ENCODE assay signal across 1 cellular context in the genomic region with DNA sequence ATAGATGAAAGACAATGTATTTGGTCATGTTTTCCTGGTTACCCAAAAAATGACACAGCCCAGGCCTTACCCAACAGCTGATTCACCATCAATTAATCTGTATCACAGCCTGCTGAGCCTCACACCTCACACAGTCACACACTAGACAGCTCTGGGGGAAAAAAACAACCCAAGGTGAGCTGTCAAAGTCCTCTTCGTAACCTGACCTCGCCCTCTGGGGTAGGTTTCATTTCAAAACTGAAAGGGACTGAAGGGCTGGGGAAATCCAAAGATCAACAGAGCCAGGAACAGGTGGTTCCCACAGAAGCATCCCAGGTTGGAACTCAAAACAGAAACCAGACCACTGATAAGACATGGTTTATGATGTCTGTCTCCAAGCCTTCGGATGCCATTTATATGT.
TF ChIP-seq lines count a peak whose summit lies in the region.

No MANE protein-coding gene starts in this region.

TF ChIP-seq in HepG2, 621 proteins besides CTCF, POLR2A, EP300 and RAD21 (continued from another document and continues in another):
- TF ChIP-seq, protein P1, sequence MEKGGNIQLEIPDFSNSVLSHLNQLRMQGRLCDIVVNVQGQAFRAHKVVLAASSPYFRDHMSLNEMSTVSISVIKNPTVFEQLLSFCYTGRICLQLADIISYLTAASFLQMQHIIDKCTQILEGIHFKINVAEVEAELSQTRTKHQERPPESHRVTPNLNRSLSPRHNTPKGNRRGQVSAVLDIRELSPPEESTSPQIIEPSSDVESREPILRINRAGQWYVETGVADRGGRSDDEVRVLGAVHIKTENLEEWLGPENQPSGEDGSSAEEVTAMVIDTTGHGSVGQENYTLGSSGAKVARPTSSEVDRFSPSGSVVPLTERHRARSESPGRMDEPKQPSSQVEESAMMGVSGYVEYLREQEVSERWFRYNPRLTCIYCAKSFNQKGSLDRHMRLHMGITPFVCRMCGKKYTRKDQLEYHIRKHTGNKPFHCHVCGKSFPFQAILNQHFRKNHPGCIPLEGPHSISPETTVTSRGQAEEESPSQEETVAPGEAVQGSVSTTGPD (CRISPR knock-in tag; IDR thresholded peaks at IDR 0.05), result no peak
- TF ChIP-seq SP140L (CRISPR knock-in tag; IDR thresholded peaks at IDR 0.05; ENCODE audit: borderline replicate concordance) (no peak), ZNF331 (CRISPR knock-in tag; IDR thresholded peaks at IDR 0.05) (no peak), ZNF780A (CRISPR knock-in tag; IDR thresholded peaks at IDR 0.05) (no peak), CHCHD3 (CRISPR knock-in tag; IDR thresholded peaks at IDR 0.05) (no peak), ZNF253 (CRISPR knock-in tag; IDR thresholded peaks at IDR 0.05; ENCODE audit: borderline replicate concordance) (no peak), PCBP2 (optimal IDR thresholded peaks at IDR 0.05; ENCODE audit: low read depth, low read length, poor library complexity, severe bottlenecking) (no peak), THAP11 (CRISPR knock-in tag; IDR thresholded peaks at IDR 0.05) (no peak), NFIC (IDR thresholded peaks at IDR 0.05; ENCODE audit: low read length) (no peak), FOXA1 (IDR thresholded peaks at IDR 0.05) (no peak), FOXA1 (CRISPR knock-in tag; IDR thresholded peaks at IDR 0.05) (peak; percentile 48), PHF5A (CRISPR knock-in tag; IDR thresholded peaks at IDR 0.05; ENCODE audit: low read depth, unreplicated experiment) (no peak), ZNF737 (CRISPR knock-in tag; IDR thresholded peaks at IDR 0.05; ENCODE audit: borderline replicate concordance) (no peak), FOXC1 (CRISPR knock-in tag; IDR thresholded peaks at IDR 0.05; ENCODE audit: borderline replicate concordance) (no peak), PAWR (CRISPR knock-in tag; IDR thresholded peaks at IDR 0.05; ENCODE audit: borderline replicate concordance) (no peak), NCOR1 (IDR thresholded peaks at IDR 0.05; ENCODE audit: borderline replicate concordance, low read length) (peak; percentile 62; the same call in 1 of the 2 replicates), SOX6 (IDR thresholded peaks at IDR 0.05) (no peak), SOX6 (CRISPR knock-in tag; IDR thresholded peaks at IDR 0.05) (peak; percentile 65), NAIF1 (CRISPR knock-in tag; IDR thresholded peaks at IDR 0.05; ENCODE audit: borderline replicate concordance) (no peak), NCOA2 (CRISPR knock-in tag; IDR thresholded peaks at IDR 0.05) (peak; percentile 20; the same call in 1 of the 2 replicates), SRSF4 (IDR thresholded peaks at IDR 0.05; ENCODE audit: low read depth, low read length, poor library complexity, severe bottlenecking) (no peak), ONECUT2 (CRISPR knock-in tag; IDR thresholded peaks at IDR 0.05) (no peak), ZSCAN12 (CRISPR knock-in tag; IDR thresholded peaks at IDR 0.05) (no peak), ZNF329 (CRISPR knock-in tag; IDR thresholded peaks at IDR 0.05; ENCODE audit: low read depth) (no peak), NKX3-1 (CRISPR knock-in tag; IDR thresholded peaks at IDR 0.05) (no peak), SIN3B (IDR thresholded peaks at IDR 0.05; ENCODE audit: low read length) (no peak), JARID2 (CRISPR knock-in tag; IDR thresholded peaks at IDR 0.05; ENCODE audit: insufficient replicate concordance) (no peak), ZNF790 (CRISPR knock-in tag; IDR thresholded peaks at IDR 0.05; ENCODE audit: borderline replicate concordance) (no peak), PAX8 (CRISPR knock-in tag; IDR thresholded peaks at IDR 0.05; ENCODE audit: borderline replicate concordance) (no peak), GABPB1 (CRISPR knock-in tag; IDR thresholded peaks at IDR 0.05) (no peak), MED13 (CRISPR knock-in tag; IDR thresholded peaks at IDR 0.05) (no peak), ZNF337 (CRISPR knock-in tag; IDR thresholded peaks at IDR 0.05; ENCODE audit: borderline replicate concordance, low read depth) (no peak), ZNF20 (CRISPR knock-in tag; IDR thresholded peaks at IDR 0.05) (no peak), NFKB2 (CRISPR knock-in tag; IDR thresholded peaks at IDR 0.05; ENCODE audit: borderline replicate concordance) (no peak), ZNF768 (CRISPR knock-in tag; IDR thresholded peaks at IDR 0.05) (no peak), ZNF678 (CRISPR knock-in tag; IDR thresholded peaks at IDR 0.05) (no peak)
- TF ChIP-seq, protein P2, sequence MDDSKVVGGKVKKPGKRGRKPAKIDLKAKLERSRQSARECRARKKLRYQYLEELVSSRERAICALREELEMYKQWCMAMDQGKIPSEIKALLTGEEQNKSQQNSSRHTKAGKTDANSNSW (CRISPR knock-in tag; IDR thresholded peaks at IDR 0.05; ENCODE audit: borderline replicate concordance), result no peak
- TF ChIP-seq, protein P3, sequence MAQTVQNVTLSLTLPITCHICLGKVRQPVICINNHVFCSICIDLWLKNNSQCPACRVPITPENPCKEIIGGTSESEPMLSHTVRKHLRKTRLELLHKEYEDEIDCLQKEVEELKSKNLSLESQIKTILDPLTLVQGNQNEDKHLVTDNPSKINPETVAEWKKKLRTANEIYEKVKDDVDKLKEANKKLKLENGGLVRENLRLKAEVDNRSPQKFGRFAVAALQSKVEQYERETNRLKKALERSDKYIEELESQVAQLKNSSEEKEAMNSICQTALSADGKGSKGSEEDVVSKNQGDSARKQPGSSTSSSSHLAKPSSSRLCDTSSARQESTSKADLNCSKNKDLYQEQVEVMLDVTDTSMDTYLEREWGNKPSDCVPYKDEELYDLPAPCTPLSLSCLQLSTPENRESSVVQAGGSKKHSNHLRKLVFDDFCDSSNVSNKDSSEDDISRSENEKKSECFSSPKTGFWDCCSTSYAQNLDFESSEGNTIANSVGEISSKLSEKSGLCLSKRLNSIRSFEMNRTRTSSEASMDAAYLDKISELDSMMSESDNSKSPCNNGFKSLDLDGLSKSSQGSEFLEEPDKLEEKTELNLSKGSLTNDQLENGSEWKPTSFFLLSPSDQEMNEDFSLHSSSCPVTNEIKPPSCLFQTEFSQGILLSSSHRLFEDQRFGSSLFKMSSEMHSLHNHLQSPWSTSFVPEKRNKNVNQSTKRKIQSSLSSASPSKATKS (CRISPR knock-in tag; IDR thresholded peaks at IDR 0.05), result no peak
- TF ChIP-seq, protein P4, sequence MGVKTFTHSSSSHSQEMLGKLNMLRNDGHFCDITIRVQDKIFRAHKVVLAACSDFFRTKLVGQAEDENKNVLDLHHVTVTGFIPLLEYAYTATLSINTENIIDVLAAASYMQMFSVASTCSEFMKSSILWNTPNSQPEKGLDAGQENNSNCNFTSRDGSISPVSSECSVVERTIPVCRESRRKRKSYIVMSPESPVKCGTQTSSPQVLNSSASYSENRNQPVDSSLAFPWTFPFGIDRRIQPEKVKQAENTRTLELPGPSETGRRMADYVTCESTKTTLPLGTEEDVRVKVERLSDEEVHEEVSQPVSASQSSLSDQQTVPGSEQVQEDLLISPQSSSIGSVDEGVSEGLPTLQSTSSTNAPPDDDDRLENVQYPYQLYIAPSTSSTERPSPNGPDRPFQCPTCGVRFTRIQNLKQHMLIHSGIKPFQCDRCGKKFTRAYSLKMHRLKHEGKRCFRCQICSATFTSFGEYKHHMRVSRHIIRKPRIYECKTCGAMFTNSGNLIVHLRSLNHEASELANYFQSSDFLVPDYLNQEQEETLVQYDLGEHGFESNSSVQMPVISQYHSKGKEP (CRISPR knock-in tag; IDR thresholded peaks at IDR 0.05), result no peak
- TF ChIP-seq, protein P5, sequence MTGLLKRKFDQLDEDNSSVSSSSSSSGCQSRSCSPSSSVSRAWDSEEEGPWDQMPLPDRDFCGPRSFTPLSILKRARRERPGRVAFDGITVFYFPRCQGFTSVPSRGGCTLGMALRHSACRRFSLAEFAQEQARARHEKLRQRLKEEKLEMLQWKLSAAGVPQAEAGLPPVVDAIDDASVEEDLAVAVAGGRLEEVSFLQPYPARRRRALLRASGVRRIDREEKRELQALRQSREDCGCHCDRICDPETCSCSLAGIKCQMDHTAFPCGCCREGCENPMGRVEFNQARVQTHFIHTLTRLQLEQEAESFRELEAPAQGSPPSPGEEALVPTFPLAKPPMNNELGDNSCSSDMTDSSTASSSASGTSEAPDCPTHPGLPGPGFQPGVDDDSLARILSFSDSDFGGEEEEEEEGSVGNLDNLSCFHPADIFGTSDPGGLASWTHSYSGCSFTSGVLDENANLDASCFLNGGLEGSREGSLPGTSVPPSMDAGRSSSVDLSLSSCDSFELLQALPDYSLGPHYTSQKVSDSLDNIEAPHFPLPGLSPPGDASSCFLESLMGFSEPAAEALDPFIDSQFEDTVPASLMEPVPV (CRISPR knock-in tag; IDR thresholded peaks at IDR 0.05), result peak; percentile 34; the same call in 1 of the 2 replicates
- TF ChIP-seq, protein P6, sequence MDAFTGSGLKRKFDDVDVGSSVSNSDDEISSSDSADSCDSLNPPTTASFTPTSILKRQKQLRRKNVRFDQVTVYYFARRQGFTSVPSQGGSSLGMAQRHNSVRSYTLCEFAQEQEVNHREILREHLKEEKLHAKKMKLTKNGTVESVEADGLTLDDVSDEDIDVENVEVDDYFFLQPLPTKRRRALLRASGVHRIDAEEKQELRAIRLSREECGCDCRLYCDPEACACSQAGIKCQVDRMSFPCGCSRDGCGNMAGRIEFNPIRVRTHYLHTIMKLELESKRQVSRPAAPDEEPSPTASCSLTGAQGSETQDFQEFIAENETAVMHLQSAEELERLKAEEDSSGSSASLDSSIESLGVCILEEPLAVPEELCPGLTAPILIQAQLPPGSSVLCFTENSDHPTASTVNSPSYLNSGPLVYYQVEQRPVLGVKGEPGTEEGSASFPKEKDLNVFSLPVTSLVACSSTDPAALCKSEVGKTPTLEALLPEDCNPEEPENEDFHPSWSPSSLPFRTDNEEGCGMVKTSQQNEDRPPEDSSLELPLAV (CRISPR knock-in tag; conservative IDR thresholded peaks at IDR 0.05; ENCODE audit: low read depth), result no peak
- TF ChIP-seq, protein P7, sequence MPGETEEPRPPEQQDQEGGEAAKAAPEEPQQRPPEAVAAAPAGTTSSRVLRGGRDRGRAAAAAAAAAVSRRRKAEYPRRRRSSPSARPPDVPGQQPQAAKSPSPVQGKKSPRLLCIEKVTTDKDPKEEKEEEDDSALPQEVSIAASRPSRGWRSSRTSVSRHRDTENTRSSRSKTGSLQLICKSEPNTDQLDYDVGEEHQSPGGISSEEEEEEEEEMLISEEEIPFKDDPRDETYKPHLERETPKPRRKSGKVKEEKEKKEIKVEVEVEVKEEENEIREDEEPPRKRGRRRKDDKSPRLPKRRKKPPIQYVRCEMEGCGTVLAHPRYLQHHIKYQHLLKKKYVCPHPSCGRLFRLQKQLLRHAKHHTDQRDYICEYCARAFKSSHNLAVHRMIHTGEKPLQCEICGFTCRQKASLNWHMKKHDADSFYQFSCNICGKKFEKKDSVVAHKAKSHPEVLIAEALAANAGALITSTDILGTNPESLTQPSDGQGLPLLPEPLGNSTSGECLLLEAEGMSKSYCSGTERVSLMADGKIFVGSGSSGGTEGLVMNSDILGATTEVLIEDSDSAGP (CRISPR knock-in tag; IDR thresholded peaks at IDR 0.05; ENCODE audit: borderline replicate concordance), result no peak
- TF ChIP-seq, protein P8, sequence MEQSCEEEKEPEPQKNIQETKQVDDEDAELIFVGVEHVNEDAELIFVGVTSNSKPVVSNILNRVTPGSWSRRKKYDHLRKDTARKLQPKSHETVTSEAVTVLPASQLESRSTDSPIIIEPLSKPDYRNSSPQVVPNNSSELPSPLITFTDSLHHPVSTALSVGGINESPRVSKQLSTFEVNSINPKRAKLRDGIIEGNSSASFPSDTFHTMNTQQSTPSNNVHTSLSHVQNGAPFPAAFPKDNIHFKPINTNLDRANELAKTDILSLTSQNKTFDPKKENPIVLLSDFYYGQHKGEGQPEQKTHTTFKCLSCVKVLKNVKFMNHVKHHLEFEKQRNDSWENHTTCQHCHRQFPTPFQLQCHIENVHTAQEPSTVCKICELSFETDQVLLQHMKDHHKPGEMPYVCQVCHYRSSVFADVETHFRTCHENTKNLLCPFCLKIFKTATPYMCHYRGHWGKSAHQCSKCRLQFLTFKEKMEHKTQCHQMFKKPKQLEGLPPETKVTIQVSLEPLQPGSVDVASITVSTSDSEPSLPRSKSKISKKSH (CRISPR knock-in tag; IDR thresholded peaks at IDR 0.05; ENCODE audit: borderline replicate concordance), result no peak
- TF ChIP-seq, protein P9, sequence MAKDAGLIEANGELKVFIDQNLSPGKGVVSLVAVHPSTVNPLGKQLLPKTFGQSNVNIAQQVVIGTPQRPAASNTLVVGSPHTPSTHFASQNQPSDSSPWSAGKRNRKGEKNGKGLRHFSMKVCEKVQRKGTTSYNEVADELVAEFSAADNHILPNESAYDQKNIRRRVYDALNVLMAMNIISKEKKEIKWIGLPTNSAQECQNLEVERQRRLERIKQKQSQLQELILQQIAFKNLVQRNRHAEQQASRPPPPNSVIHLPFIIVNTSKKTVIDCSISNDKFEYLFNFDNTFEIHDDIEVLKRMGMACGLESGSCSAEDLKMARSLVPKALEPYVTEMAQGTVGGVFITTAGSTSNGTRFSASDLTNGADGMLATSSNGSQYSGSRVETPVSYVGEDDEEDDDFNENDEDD (CRISPR knock-in tag; IDR thresholded peaks at IDR 0.05; ENCODE audit: borderline replicate concordance), result no peak
- TF ChIP-seq, protein P10, sequence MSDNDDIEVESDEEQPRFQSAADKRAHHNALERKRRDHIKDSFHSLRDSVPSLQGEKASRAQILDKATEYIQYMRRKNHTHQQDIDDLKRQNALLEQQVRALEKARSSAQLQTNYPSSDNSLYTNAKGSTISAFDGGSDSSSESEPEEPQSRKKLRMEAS (IDR thresholded peaks at IDR 0.05), result peak; percentile 59
- TF ChIP-seq, protein P11, sequence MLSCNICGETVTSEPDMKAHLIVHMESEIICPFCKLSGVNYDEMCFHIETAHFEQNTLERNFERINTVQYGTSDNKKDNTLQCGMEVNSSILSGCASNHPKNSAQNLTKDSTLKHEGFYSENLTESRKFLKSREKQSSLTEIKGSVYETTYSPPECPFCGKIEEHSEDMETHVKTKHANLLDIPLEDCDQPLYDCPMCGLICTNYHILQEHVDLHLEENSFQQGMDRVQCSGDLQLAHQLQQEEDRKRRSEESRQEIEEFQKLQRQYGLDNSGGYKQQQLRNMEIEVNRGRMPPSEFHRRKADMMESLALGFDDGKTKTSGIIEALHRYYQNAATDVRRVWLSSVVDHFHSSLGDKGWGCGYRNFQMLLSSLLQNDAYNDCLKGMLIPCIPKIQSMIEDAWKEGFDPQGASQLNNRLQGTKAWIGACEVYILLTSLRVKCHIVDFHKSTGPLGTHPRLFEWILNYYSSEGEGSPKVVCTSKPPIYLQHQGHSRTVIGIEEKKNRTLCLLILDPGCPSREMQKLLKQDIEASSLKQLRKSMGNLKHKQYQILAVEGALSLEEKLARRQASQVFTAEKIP (CRISPR knock-in tag; IDR thresholded peaks at IDR 0.05; ENCODE audit: borderline replicate concordance), result no peak
- TF ChIP-seq, protein P12, sequence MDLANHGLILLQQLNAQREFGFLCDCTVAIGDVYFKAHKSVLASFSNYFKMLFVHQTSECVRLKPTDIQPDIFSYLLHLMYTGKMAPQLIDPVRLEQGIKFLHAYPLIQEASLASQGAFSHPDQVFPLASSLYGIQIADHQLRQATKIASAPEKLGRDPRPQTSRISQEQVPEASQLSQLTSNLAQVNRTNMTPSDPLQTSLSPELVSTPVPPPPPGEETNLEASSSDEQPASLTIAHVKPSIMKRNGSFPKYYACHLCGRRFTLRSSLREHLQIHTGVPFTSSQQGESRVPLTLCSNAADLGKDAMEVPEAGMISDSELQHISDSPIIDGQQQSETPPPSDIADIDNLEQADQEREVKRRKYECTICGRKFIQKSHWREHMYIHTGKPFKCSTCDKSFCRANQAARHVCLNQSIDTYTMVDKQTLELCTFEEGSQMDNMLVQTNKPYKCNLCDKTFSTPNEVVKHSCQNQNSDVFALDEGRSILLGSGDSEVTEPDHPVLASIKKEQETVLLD (CRISPR knock-in tag; IDR thresholded peaks at IDR 0.05; ENCODE audit: low read depth), result no peak
